Comparison of ENCODE assay signal across 11 cellular contexts in the genomic region with DNA sequence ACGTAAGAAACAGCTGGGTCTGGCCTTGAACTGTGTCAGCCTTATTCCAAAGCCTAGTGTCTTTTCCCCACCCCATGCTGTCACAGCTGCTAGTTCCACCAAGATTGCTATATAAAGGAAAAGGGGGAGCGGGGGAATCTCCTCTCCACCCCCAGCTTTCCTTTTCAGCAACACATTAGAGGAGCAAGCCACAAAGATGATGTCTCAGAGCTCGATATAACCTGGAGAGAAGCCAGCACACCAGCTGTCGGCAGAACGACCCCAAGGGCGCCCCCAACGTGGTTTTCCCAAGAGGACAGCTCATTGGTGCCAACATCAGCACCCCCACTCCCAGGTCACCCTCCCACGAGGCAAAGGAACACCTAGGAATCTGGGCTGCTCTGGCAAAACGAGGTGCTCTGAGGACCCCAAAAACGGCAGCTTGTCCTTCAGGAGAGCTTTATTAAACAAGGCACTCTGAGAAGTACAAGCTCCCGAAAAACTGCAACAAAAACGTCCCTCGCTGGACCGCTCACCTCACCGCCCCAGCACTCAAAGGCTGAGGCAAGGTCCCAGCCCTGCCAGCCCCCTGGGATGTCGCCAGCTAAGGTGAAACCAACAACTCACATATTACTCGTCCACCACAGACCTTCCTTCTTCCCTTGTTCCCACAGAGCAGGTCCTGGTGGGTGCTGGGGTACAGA. TPM values are rescaled to one million over a fixed set of nuclear protein-coding genes. Genes with fewer than 3 reads are reported as not detected.
A peak's percentile ranks its signal among the peaks of the same experiment; 100 is the strongest.
DNase-seq lines count a peak whose midpoint lies in the region; TF ChIP-seq lines count a peak whose summit lies in the region.
"Had no signal": no experiment of that assay in that cellular context is flagged by ENCODE, and none has a peak within 500 bp of the region (broad histone marks: within the 10 kb centered on the region; RNA-seq: fewer than 3 reads in every experiment).

No MANE protein-coding gene starts in this region.

- no peaks in the 10 kb centered on the region for H3K9me3 Mint-ChIP-seq in glutamatergic neuron (ENCODE audit: unreplicated experiment)
- H3K9me3 Mint-ChIP-seq: activated naive CD4-positive, alpha-beta T cell treated with anti-CD3 and anti-CD28 coated beads, Interleukin-2, amount 50 U/mL, for 72 hours; memory B cell had no signal

- H3K27me3 ChIP-seq in BLaER1 (no peaks in the 10 kb centered on the region), sigmoid colon (no peaks in the 10 kb centered on the region)

- no peaks in the 10 kb centered on the region for H3K9me3 ChIP-seq in BLaER1
- H3K9me3 ChIP-seq in sigmoid colon = no peaks in the 10 kb centered on the region

- no peak for TF ChIP-seq EP300 in sigmoid colon (IDR thresholded peaks at IDR 0.05)

- H3K4me1 Mint-ChIP-seq in glutamatergic neuron (ENCODE audit: low read depth, unreplicated experiment) = peaks cover 12% of the 10 kb centered on the region
- H3K4me1 Mint-ChIP-seq: memory B cell had no signal

- H3K4me1 ChIP-seq in BLaER1 = peaks cover 23% of the 10 kb centered on the region
- peaks cover 0 to 36% (median 26%) of the 10 kb centered on the region in 4 donors for H3K4me1 ChIP-seq in sigmoid colon

- DNase-seq in glutamatergic neuron (no peak), sigmoid colon (no peak), NCI-H1105 (lab: John Stamatoyannopoulos, UW) (no peak), HuH-7 (ENCODE audit: low spot score) (no peak), globus pallidus (ENCODE audit: low spot score) (no peak), SKM-1 treated with dmso at 0.1 percent for 144 hours (lab: John Stamatoyannopoulos, UW; ENCODE audit: unreplicated experiment) (no peak)
- DNase-seq: Calu3 had no signal

- TF ChIP-seq POLR2A in sigmoid colon (IDR thresholded peaks at IDR 0.05) = no peak

- no peak overlapping the region for H3K4me3 Mint-ChIP-seq in glutamatergic neuron (ENCODE audit: unreplicated experiment)
- H3K4me3 Mint-ChIP-seq: memory B cell had no signal

- peak overlapping the region; percentile 60 for H3K27ac Mint-ChIP-seq in glutamatergic neuron (ENCODE audit: unreplicated experiment)
- H3K27ac Mint-ChIP-seq: memory B cell had no signal

- 55 to 67% methylated on average over 17 of the region's 17 CpGs for whole genome bisulfite sequencing in sigmoid colon, 2 donors

- H4K20me1 ChIP-seq in BLaER1 = no peaks in the 10 kb centered on the region

- H3K27ac ChIP-seq in BLaER1 (no peak overlapping the region), sigmoid colon (peak overlapping the region; percentile 62 to 78 (median 73))

- H3K36me3 Mint-ChIP-seq in glutamatergic neuron (ENCODE audit: unreplicated experiment) = no peaks in the 10 kb centered on the region
- H3K36me3 Mint-ChIP-seq: activated naive CD4-positive, alpha-beta T cell treated with anti-CD3 and anti-CD28 coated beads, Interleukin-2, amount 50 U/mL, for 72 hours; memory B cell had no signal

- H3K4me2 ChIP-seq in BLaER1 = peak overlapping the region; percentile 75

- peaks cover 2% of the 10 kb centered on the region for H3K27me3 Mint-ChIP-seq in glutamatergic neuron (ENCODE audit: unreplicated experiment)

- H3K36me3 ChIP-seq in BLaER1 (no peaks in the 10 kb centered on the region), sigmoid colon (no peaks in the 10 kb centered on the region)

- intact Hi-C loops in sigmoid colon (cut with DNase I) = no loop called here

- TF ChIP-seq CTCF in WI38 (IDR thresholded peaks at IDR 0.05; ENCODE audit: low read depth, low read length) (no peak), glutamatergic neuron (IDR thresholded peaks at IDR 0.05; ENCODE audit: partially characterized antibody, unreplicated experiment) (no peak), sigmoid colon (IDR thresholded peaks at IDR 0.05) (no peak)

- H3K4me3 ChIP-seq in BLaER1 (no peak overlapping the region), WI38 (ENCODE audit: low read depth, low read length) (peak overlapping the region; percentile 20), sigmoid colon (peak overlapping the region in 3 of 4 donors; percentile 8 to 33 (median 28))

- H3K9ac ChIP-seq in BLaER1 = peak overlapping the region; percentile 38; the same call in 1 of the 2 replicates

RNA-seq across cellular contexts. Expression of a gene that starts 36.3 kb away (rescaled TPM):
- total RNA-seq in glutamatergic neuron (ENCODE audit: unreplicated experiment) = 66.1 TPM
- 10 to 100 TPM; 31.0 to 34.8 (median 34.4) TPM for total RNA-seq in sigmoid colon
- 10 to 100 TPM in 1 of 3 donors, 1 to 10 TPM in 2; 4.2 to 17.3 (median 5.3) TPM for polyA plus RNA-seq in sigmoid colon
